1 cellular context compared by ENCODE assay signal in genomic region chr16:2898831-2899563, GRCh38.
TF ChIP-seq lines count a peak whose summit lies in the region.

No MANE protein-coding gene starts in this region.

TF ChIP-seq in HepG2, 621 proteins besides CTCF, POLR2A, EP300 and RAD21 (continued from another document and continues in another):
- no peak for TF ChIP-seq ZNF280D (CRISPR knock-in tag; IDR thresholded peaks at IDR 0.05)
- TF ChIP-seq SUZ12 (IDR thresholded peaks at IDR 0.05; ENCODE audit: low read depth, low read length) = no peak
- no peak for TF ChIP-seq ZNF614 (CRISPR knock-in tag; IDR thresholded peaks at IDR 0.05; ENCODE audit: borderline replicate concordance)
- TF ChIP-seq NR1H2 (CRISPR knock-in tag; IDR thresholded peaks at IDR 0.05; ENCODE audit: borderline replicate concordance, low read depth) = no peak
- TF ChIP-seq RFXAP (CRISPR knock-in tag; IDR thresholded peaks at IDR 0.05; ENCODE audit: borderline replicate concordance) = peak; percentile 74; the same call in 1 of the 2 replicates
- TF ChIP-seq ZNF484 (CRISPR knock-in tag; IDR thresholded peaks at IDR 0.05; ENCODE audit: borderline replicate concordance, low read depth) = no peak
- TF ChIP-seq PITX1 (CRISPR knock-in tag; IDR thresholded peaks at IDR 0.05) = peak; percentile 93
- no peak for TF ChIP-seq PRMT3 (CRISPR knock-in tag; IDR thresholded peaks at IDR 0.05; ENCODE audit: borderline replicate concordance, low read depth)
- 0 out of 2 replicates have a peak, but pooled peaks have one; percentile 16 for TF ChIP-seq ZNF839 (CRISPR knock-in tag; IDR thresholded peaks at IDR 0.05; ENCODE audit: borderline replicate concordance)
- TF ChIP-seq ZNF513 (CRISPR knock-in tag; conservative IDR thresholded peaks at IDR 0.05) = no peak
- peak; percentile 8; the same call in 1 of the 2 replicates for TF ChIP-seq ZNF598 (CRISPR knock-in tag; IDR thresholded peaks at IDR 0.05; ENCODE audit: borderline replicate concordance)
- peak; percentile 56; the same call in 1 of the 2 replicates for TF ChIP-seq HBP1 (CRISPR knock-in tag; IDR thresholded peaks at IDR 0.05; ENCODE audit: low read depth)
- TF ChIP-seq CENPBD1 (CRISPR knock-in tag; IDR thresholded peaks at IDR 0.05; ENCODE audit: borderline replicate concordance, low read depth) = no peak
- peak; percentile 59 for TF ChIP-seq ZFX (CRISPR knock-in tag; IDR thresholded peaks at IDR 0.05; ENCODE audit: low read depth)
- TF ChIP-seq GABPA (IDR thresholded peaks at IDR 0.05; ENCODE audit: low read depth, low read length) = no peak
- TF ChIP-seq GABPA (CRISPR knock-in tag; IDR thresholded peaks at IDR 0.05; ENCODE audit: low read depth) = no peak
- peak; percentile 52; the same call in 1 of the 2 replicates for TF ChIP-seq ZGPAT (CRISPR knock-in tag; IDR thresholded peaks at IDR 0.05)
- 0 out of 2 replicates have a peak, but pooled peaks have one; percentile 39 for TF ChIP-seq THAP11 (CRISPR knock-in tag; IDR thresholded peaks at IDR 0.05)
- no peak for TF ChIP-seq THAP7 (CRISPR knock-in tag; IDR thresholded peaks at IDR 0.05)
- TF ChIP-seq SCMH1 (CRISPR knock-in tag; IDR thresholded peaks at IDR 0.05; ENCODE audit: borderline replicate concordance) = no peak
- TF ChIP-seq GFI1 (CRISPR knock-in tag; IDR thresholded peaks at IDR 0.05; ENCODE audit: borderline replicate concordance) = 0 out of 2 replicates have a peak, but pooled peaks have one; percentile 15
- TF ChIP-seq NR2F6 (IDR thresholded peaks at IDR 0.05) = no peak
- 0 out of 2 replicates have a peak, but pooled peaks have one; percentile 14 for TF ChIP-seq NR2F6 (CRISPR knock-in tag; IDR thresholded peaks at IDR 0.05)
- no peak for TF ChIP-seq CBX1 (IDR thresholded peaks at IDR 0.05; ENCODE audit: low read depth)
- no peak for TF ChIP-seq NBN (conservative IDR thresholded peaks at IDR 0.05)
- no peak for TF ChIP-seq ZBED4 (CRISPR knock-in tag; IDR thresholded peaks at IDR 0.05; ENCODE audit: borderline replicate concordance)
- 0 out of 2 replicates have a peak, but pooled peaks have one; percentile 43 for TF ChIP-seq TGIF2 (CRISPR knock-in tag; IDR thresholded peaks at IDR 0.05)
- TF ChIP-seq TOE1 (CRISPR knock-in tag; IDR thresholded peaks at IDR 0.05) = no peak
- TF ChIP-seq ZNF33B (CRISPR knock-in tag; IDR thresholded peaks at IDR 0.05) = no peak
- peak; percentile 89 for TF ChIP-seq RFX3 (CRISPR knock-in tag; IDR thresholded peaks at IDR 0.05)
- TF ChIP-seq ARID4A (CRISPR knock-in tag; IDR thresholded peaks at IDR 0.05; ENCODE audit: borderline replicate concordance) = peak; percentile 42; the same call in 1 of the 2 replicates
- TF ChIP-seq GABPB1 (CRISPR knock-in tag; IDR thresholded peaks at IDR 0.05) = peak; percentile 26; the same call in 1 of the 2 replicates
- 0 out of 2 replicates have a peak, but pooled peaks have one; percentile 58 for TF ChIP-seq ZSCAN31 (CRISPR knock-in tag; IDR thresholded peaks at IDR 0.05; ENCODE audit: low read depth)
- TF ChIP-seq HMG20B (CRISPR knock-in tag; conservative IDR thresholded peaks at IDR 0.05) = no peak
- TF ChIP-seq HNRNPLL (IDR thresholded peaks at IDR 0.05; ENCODE audit: low read depth, low read length, poor library complexity, severe bottlenecking) = peak; percentile 50
- TF ChIP-seq ZNF781 (CRISPR knock-in tag; IDR thresholded peaks at IDR 0.05; ENCODE audit: borderline replicate concordance, not compliant biosample characterization) = no peak
- peak; percentile 48 for TF ChIP-seq MED1 (CRISPR knock-in tag; IDR thresholded peaks at IDR 0.05)
- no peak for TF ChIP-seq ZNF550 (CRISPR knock-in tag; IDR thresholded peaks at IDR 0.05; ENCODE audit: borderline replicate concordance)
- no peak for TF ChIP-seq ZKSCAN1 (IDR thresholded peaks at IDR 0.05; ENCODE audit: low read length)
- no peak for TF ChIP-seq PHF5A (CRISPR knock-in tag; IDR thresholded peaks at IDR 0.05; ENCODE audit: low read depth, unreplicated experiment)
- TF ChIP-seq ZNF101 (CRISPR knock-in tag; IDR thresholded peaks at IDR 0.05; ENCODE audit: borderline replicate concordance, low read depth) = no peak
